8 cellular contexts compared by ENCODE assay signal in the genomic region with DNA sequence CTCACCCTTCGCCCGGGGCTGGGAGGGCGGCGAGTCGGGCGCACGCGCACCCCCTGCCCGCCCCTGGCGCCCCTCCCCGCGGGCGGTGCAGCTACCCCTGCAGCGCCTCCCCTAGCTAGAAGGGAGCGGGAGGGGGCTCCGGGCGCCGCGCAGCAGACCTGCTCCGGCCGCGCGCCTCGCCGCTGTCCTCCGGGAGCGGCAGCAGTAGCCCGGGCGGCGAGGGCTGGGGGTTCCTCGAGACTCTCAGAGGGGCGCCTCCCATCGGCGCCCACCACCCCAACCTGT. TPM values are rescaled to one million over a fixed set of nuclear protein-coding genes. Genes with fewer than 3 reads are reported as not detected.
DNase-seq lines count a peak whose midpoint lies in the region; ATAC-seq, FAIRE-seq and TF ChIP-seq lines count a peak whose summit lies in the region.

Gene NPNT (plus strand): TSS at position 148 of the 285 bp plus-strand sequence. CDS start 182 bp downstream, outside the sequence.

- no peaks in the 10 kb centered on the region for H3K27me3 ChIP-seq in ascending aorta
- no peaks in the 10 kb centered on the region for H3K27me3 ChIP-seq in testis

- no CpG with 5 or more reads among the region's 34 CpGs for WGBS in A549 (ENCODE audit: missing lambda C conversion rate)
- 0% methylated on average over 1 to 4 of the region's 34 CpGs for WGBS in testis, 2 donors

- no peak for TF ChIP-seq EP300 in A549 (IDR thresholded peaks at IDR 0.05)

- ATAC-seq in A549, result peak; percentile 40 to 65; a peak in 4 of 6 replicates
- peak; percentile 39 for ATAC-seq in GM19328 (IDR thresholded peaks at IDR 0.05; ENCODE audit: unreplicated experiment)
- peak; percentile 16 for ATAC-seq in HG03520 (IDR thresholded peaks at IDR 0.05; ENCODE audit: unreplicated experiment)
- ATAC-seq in left colon, result peak; percentile 75

- TF ChIP-seq CTCF in A549 (IDR thresholded peaks at IDR 0.05) (no peak), ascending aorta (IDR thresholded peaks at IDR 0.05) (no peak), testis (IDR thresholded peaks at IDR 0.05) (no peak)

- peak within 1 kb of the TSS in 1 of 2 experiments; percentile 46; a peak in 1 of 6 replicates for H3K27ac ChIP-seq in A549
- H3K27ac ChIP-seq in ascending aorta, result peak within 1 kb of the TSS; percentile 88 to 94
- H3K27ac ChIP-seq in testis, result no peak within 1 kb of the TSS

- H3K9me3 ChIP-seq in A549 (no peaks in the 10 kb centered on the region), ascending aorta (no peaks in the 10 kb centered on the region), testis (no peaks in the 10 kb centered on the region)

- DNase-seq in A549 (ENCODE audit: low read depth in 1 of 2, low spot score in 1 of 2) (no peak), ascending aorta (ENCODE audit: low spot score in 2 of 2) (peak in 1 of 2 donors; percentile 71), left colon (peak; percentile 40 to 61), testis (no peak), T-helper 9 cell (no peak), HuH-7.5 (ENCODE audit: low spot score) (no peak)

- FAIRE-seq in A549 (lab: Jason Lieb, UNC), result no peak

- TF ChIP-seq POLR2A in A549 (IDR thresholded peaks at IDR 0.05; ENCODE audit: low read length) (no peak), testis (IDR thresholded peaks at IDR 0.05) (no peak)

- peak within 1 kb of the TSS; percentile 88 for H3K4me2 ChIP-seq in A549

- intact Hi-C loops in ascending aorta (cut with DNase I) (loop anchor here (5.0 to 10.0 kb wide), 4 partner anchors 82 to 750 kb away; partner anchors contain the start of genes GSTCD, INTS12 and TET2), left colon (cut with DNase I, micrococcal nuclease) (no loop called here), testis (cut with DNase I; ENCODE audit: low total_unique reads) (no loop called here)

- CTCF ChIA-PET in A549 (lab: Yijun Ruan, JAX), result no interaction called here

- H3K36me3 ChIP-seq in ascending aorta (peaks cover 0 to 4% of the 10 kb centered on the region in 2 donors), testis (ENCODE audit: low read depth, missing control alignments) (no peaks in the 10 kb centered on the region)

- POLR2A ChIA-PET in A549 (lab: Yijun Ruan, JAX), result no interaction called here

- H3K4me1 ChIP-seq in A549 (no peaks in the 10 kb centered on the region; the same call in 2 of the 3 replicates), ascending aorta (peaks cover 0 to 6% of the 10 kb centered on the region in 2 donors), testis (no peaks in the 10 kb centered on the region)

- H3K4me3 ChIP-seq in A549, result peak within 1 kb of the TSS; percentile 43
- H3K4me3 ChIP-seq in ascending aorta, result peak within 1 kb of the TSS; percentile 81 to 83
- peak within 1 kb of the TSS; percentile 45 to 56 for H3K4me3 ChIP-seq in testis

- TF ChIP-seq RAD21 in A549 (conservative IDR thresholded peaks at IDR 0.05 in 1 of 2, IDR thresholded peaks at IDR 0.05 in 1 of 2), result no peak

TF ChIP-seq in A549, 52 proteins besides CTCF, POLR2A, EP300 and RAD21:
- no peak for TF ChIP-seq ZFP36 (IDR thresholded peaks at IDR 0.05; ENCODE audit: borderline replicate concordance, partially characterized antibody)
- TF ChIP-seq, protein P1, sequence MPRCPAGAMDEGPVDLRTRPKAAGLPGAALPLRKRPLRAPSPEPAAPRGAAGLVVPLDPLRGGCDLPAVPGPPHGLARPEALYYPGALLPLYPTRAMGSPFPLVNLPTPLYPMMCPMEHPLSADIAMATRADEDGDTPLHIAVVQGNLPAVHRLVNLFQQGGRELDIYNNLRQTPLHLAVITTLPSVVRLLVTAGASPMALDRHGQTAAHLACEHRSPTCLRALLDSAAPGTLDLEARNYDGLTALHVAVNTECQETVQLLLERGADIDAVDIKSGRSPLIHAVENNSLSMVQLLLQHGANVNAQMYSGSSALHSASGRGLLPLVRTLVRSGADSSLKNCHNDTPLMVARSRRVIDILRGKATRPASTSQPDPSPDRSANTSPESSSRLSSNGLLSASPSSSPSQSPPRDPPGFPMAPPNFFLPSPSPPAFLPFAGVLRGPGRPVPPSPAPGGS (IDR thresholded peaks at IDR 0.05), result no peak
- TF ChIP-seq PHF8 (IDR thresholded peaks at IDR 0.05; ENCODE audit: borderline replicate concordance, low read depth), result no peak
- no peak for TF ChIP-seq TFCP2L1 (CRISPR knock-in tag; IDR thresholded peaks at IDR 0.05)
- TF ChIP-seq MYC (IDR thresholded peaks at IDR 0.05; ENCODE audit: borderline replicate concordance, low read length), result no peak
- no peak for TF ChIP-seq BHLHE40 (IDR thresholded peaks at IDR 0.05; ENCODE audit: low read depth, low read length)
- no peak for TF ChIP-seq ESRRA (IDR thresholded peaks at IDR 0.05; ENCODE audit: borderline replicate concordance, low read length)
- TF ChIP-seq EHMT2 (IDR thresholded peaks at IDR 0.05; ENCODE audit: low read depth), result no peak
- TF ChIP-seq EHF (CRISPR knock-in tag; IDR thresholded peaks at IDR 0.05), result no peak
- TF ChIP-seq ZC3H11A (IDR thresholded peaks at IDR 0.05), result no peak
- TF ChIP-seq KDM1A (IDR thresholded peaks at IDR 0.05; ENCODE audit: low read depth), result no peak
- no peak for TF ChIP-seq FOXS1 (CRISPR knock-in tag; IDR thresholded peaks at IDR 0.05)

RNA-seq across cellular contexts. Expression of gene NPNT, which starts in this region (rescaled TPM):
- polyA plus RNA-seq in A549 (2011; rRNA removed) (0.32 and 0.65 TPM in 2 replicates), A549 (2017; fragmentation: RNase III; extraction: RNeasy Plus Mini Kit Qiagen cat#74134 plus additional on column Dnase treatment) (0.56 to 0.70 TPM (median 0.67 TPM) in 3 replicates), testis (ENCODE audit: insufficient read depth, low read depth, low replicate concordance) (17.9 TPM)
- 0.05 and 0.14 TPM in 2 replicates for polyA plus RNA-seq in A549 (2012; cell fraction: cytosol; rRNA removed)
- 0.08 and 0.38 TPM in 2 replicates for polyA plus RNA-seq in A549 (2012; cell fraction: nucleus; rRNA removed)
- 0.19 and 0.37 TPM in 2 replicates for polyA minus RNA-seq in A549 (2011; rRNA and poly(A)+ RNA removed)
- total RNA-seq in ascending aorta (43.1 TPM), left colon (10 to 100 TPM; 30.6 to 40.9 TPM), testis (1 to 10 TPM; 5.4 to 6.3 TPM)

Comparison
In these comparisons a context has a peak if more than half of its experiments do, and no peak if none do; other contexts are left out.
1. RNA of gene NPNT (polyA plus RNA-seq): 17.9 TPM in testis (single experiment); 0.05 to 0.70 TPM in A549; every median in the first group is over 10 times any median in the second.
2. Peak in ATAC-seq, H3K4me3 ChIP-seq and H3K4me2 ChIP-seq in A549; RNA of the gene not detected or under 1 TPM.
3. ATAC-seq: peak in every context shown above with its lines; median percentile 75 in left colon; 52 in A549; 39 in GM19328; 16 in HG03520.
4. DNase-seq: peak in left colon (2 of 2); none in A549 (0 of 2), testis (single experiment), T-helper 9 cell (single experiment) and HuH-7.5 (single experiment).
5. H3K27ac ChIP-seq: peak in ascending aorta (2 of 2); none in testis (0 of 2).
6. Peak in every context shown above with its lines, with median percentiles within 50 percentile points of each other: H3K4me3 ChIP-seq.